ENCODE assay signal across 1 cellular context in the genomic region with DNA sequence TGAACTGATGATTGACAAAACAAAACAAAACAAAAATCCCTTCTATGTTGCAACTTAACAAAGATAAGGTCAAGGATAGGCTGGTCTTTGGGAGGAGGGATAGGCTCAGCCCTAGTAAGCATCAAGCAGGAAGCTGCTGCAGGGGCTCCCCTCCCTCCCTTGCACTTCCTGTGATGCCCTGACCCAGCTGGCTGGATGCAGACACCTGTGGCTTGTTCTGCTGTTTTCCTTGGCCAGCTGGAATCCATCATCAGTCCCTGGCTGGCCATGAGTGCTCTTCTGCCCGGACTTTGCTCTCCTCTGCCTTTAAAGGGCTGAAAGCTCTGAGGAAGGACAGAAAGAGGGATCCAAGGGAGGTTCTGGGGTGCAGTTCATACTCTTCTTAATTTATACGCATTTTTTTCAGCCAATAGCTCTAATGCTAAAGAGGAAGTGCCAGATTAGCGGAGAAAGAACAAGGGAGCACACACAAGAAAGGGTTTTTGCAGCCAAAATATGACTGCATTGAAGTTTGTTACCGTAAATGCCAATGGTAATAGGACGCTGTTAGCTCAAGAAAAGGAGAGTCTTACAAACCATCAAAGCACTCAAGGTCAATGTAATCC.
TF ChIP-seq lines count a peak whose summit lies in the region.

No MANE protein-coding gene starts in this region.

TF ChIP-seq in H1, 55 proteins besides CTCF, POLR2A, EP300 and RAD21:
- TF ChIP-seq TCF12 (IDR thresholded peaks at IDR 0.05; ENCODE audit: low read depth, low read length) (peak; percentile 71; the same call in 1 of the 2 replicates), BRCA1 (IDR thresholded peaks at IDR 0.05; ENCODE audit: low read depth, low read length) (no peak)
TF ChIP-seq in H1: peak in this region for 1.
